Comparison of ENCODE assay signal across 11 cellular contexts in genomic region chr2:218982312-218983262, GRCh38. TPM values are rescaled to one million over a fixed set of nuclear protein-coding genes. Genes with fewer than 3 reads are reported as not detected.
DNase-seq lines count a peak whose midpoint lies in the region; TF ChIP-seq lines count a peak whose summit lies in the region.
"Had no signal": no experiment of that assay in that cellular context is flagged by ENCODE, and none has a peak within 500 bp of the region (broad histone marks: within the 10 kb centered on the region; RNA-seq: fewer than 3 reads in every experiment).

No MANE protein-coding gene starts in this region.

- dilution Hi-C loops in mammary epithelial cell (cut with HindIII; ENCODE audit: low sequenced_read_pairs), result no loop called here

- CTCF ChIA-PET in mammary epithelial cell (lab: Charles Lee; ENCODE audit: low non-redundant PET), result no interaction called here

- H3K36me3 ChIP-seq in ACC112 (ENCODE audit: insufficient read depth, low read length), result no peaks in the 10 kb centered on the region
- H3K36me3 ChIP-seq in DOHH2 (ENCODE audit: control insufficient read depth, low read length), result no peaks in the 10 kb centered on the region
- H3K36me3 ChIP-seq in mammary epithelial cell (ENCODE audit: insufficient read depth, low read length), result no peaks in the 10 kb centered on the region
- no peaks in the 10 kb centered on the region for H3K36me3 ChIP-seq in neural progenitor cell
- H3K36me3 ChIP-seq: SJSA1 had no signal

- intact Hi-C loops in mammary epithelial cell (cut with micrococcal nuclease), result loop anchor here (5.0 kb wide), 1 partner anchor 75 kb away; no protein-coding TSS in a partner anchor

- no peak overlapping the region for H3K27ac ChIP-seq in ACC112 (ENCODE audit: low read depth, low read length)
- H3K27ac ChIP-seq in DOHH2 (ENCODE audit: low read depth, low read length), result no peak overlapping the region
- H3K27ac ChIP-seq in mammary epithelial cell (ENCODE audit: insufficient read depth, low read depth, low read length), result no peak overlapping the region
- no peak overlapping the region for H3K27ac ChIP-seq in neural progenitor cell
- H3K27ac ChIP-seq: SJSA1 had no signal

- BruUV-seq in mammary epithelial cell (replicated peaks; lab: Mats Ljungman, UMichigan), result no TSS peak

- TF ChIP-seq CTCF in DOHH2 (IDR thresholded peaks at IDR 0.05; ENCODE audit: low read depth, low read length, poor library complexity, severe bottlenecking) (no peak), mammary epithelial cell (conservative IDR thresholded peaks at IDR 0.05 in 1 of 2, IDR thresholded peaks at IDR 0.05 in 1 of 2; ENCODE audit: extremely low read depth in 1 of 2, insufficient read depth in 1 of 2, low read depth in 1 of 2, low read length in 2 of 2) (no peak), neural progenitor cell (IDR thresholded peaks at IDR 0.05) (no peak)

- H3K27me3 Mint-ChIP-seq in neural progenitor cell (ENCODE audit: insufficient read depth, low read depth), result peaks cover 77% of the 10 kb centered on the region

- H3K4me1 Mint-ChIP-seq in neural progenitor cell, result peaks cover 12% of the 10 kb centered on the region

- H3K9me3 ChIP-seq in DOHH2 (ENCODE audit: control insufficient read depth, insufficient read depth, low read length), result no peaks in the 10 kb centered on the region
- H3K9me3 ChIP-seq in mammary epithelial cell (replicated peaks; ENCODE audit: insufficient read depth, low read length), result no peaks in the 10 kb centered on the region
- H3K9me3 ChIP-seq in neural progenitor cell (ENCODE audit: low read depth), result no peaks in the 10 kb centered on the region
- H3K9me3 ChIP-seq: SJSA1 had no signal

- no peaks in the 10 kb centered on the region for H3K36me3 Mint-ChIP-seq in neural progenitor cell

- WGBS in mammary epithelial cell (ENCODE audit: low coverage, missing lambda C conversion rate), result 20% methylated on average over 28 of the region's 45 CpGs

- no peak overlapping the region for H3K9ac ChIP-seq in mammary epithelial cell (ENCODE audit: insufficient read depth, low read length)
- H3K9ac ChIP-seq in neural progenitor cell, result no peak overlapping the region

- H3K4me3 Mint-ChIP-seq in neural progenitor cell, result peak overlapping the region; percentile 58

- DNase-seq in mammary epithelial cell (no peak), neural progenitor cell (ENCODE audit: low spot score) (no peak), COR-L47 (lab: John Stamatoyannopoulos, UW) (no peak), HK-2 (ENCODE audit: unreplicated experiment) (no peak), NCI-H774 (lab: John Stamatoyannopoulos, UW) (no peak), NCI-H510A treated with DMSO at 0.1 percent for 48 hours (lab: John Stamatoyannopoulos, UW) (no peak)

- H2AFZ ChIP-seq in ACC112 (ENCODE audit: low read length, unreplicated experiment), result peak overlapping the region; percentile 5
- H2AFZ ChIP-seq in mammary epithelial cell (ENCODE audit: low read depth, low read length), result no peak overlapping the region
- H2AFZ ChIP-seq in neural progenitor cell (replicated peaks), result no peak overlapping the region

- H3K4me2 ChIP-seq in DOHH2 (ENCODE audit: low read length), result peak overlapping the region; percentile 71
- H3K4me2 ChIP-seq in mammary epithelial cell (ENCODE audit: insufficient read depth, low read depth, low read length), result peak overlapping the region; percentile 67
- H3K4me2 ChIP-seq in neural progenitor cell, result peak overlapping the region; percentile 56

- no peaks in the 10 kb centered on the region for H3K9me3 Mint-ChIP-seq in neural progenitor cell

- H3K9me2 ChIP-seq in DOHH2 (replicated peaks; ENCODE audit: control insufficient read depth, low read length), result no peaks in the 10 kb centered on the region

- no peak overlapping the region for H3K27ac Mint-ChIP-seq in neural progenitor cell

- in situ Hi-C loops in mammary epithelial cell (cut with MboI; ENCODE audit: low sequenced_read_pairs in 2 of 2), result no loop called here

- no peaks in the 10 kb centered on the region for H4K20me1 ChIP-seq in DOHH2 (ENCODE audit: control insufficient read depth, insufficient read depth, low read depth, low read length)
- no peaks in the 10 kb centered on the region for H4K20me1 ChIP-seq in mammary epithelial cell (ENCODE audit: insufficient read depth, low read length)
- peaks cover 68% of the 10 kb centered on the region for H4K20me1 ChIP-seq in neural progenitor cell (ENCODE audit: low read depth)

- no peaks in the 10 kb centered on the region for H3F3A ChIP-seq in DOHH2 (ENCODE audit: control insufficient read depth, insufficient read depth)
- peaks cover 7% of the 10 kb centered on the region for H3F3A ChIP-seq in neural progenitor cell (ENCODE audit: low read depth)

- H3K4me3 ChIP-seq in ACC112 (ENCODE audit: low read depth, low read length) (peak overlapping the region; percentile 56), DOHH2 (ENCODE audit: low read length) (peak overlapping the region; percentile 24; the same call in 1 of the 2 replicates), mammary epithelial cell (replicated peaks in 1 of 3; ENCODE audit: insufficient read depth in 1 of 3, low read depth in 2 of 3, low read length in 3 of 3) (no peak overlapping the region), neural progenitor cell (peak overlapping the region; percentile 27)
- H3K4me3 ChIP-seq: SJSA1 had no signal

- H3K4me1 ChIP-seq in ACC112 (ENCODE audit: control insufficient read depth, insufficient read depth, low read length, unreplicated experiment), result no peaks in the 10 kb centered on the region
- H3K4me1 ChIP-seq in DOHH2 (ENCODE audit: control insufficient read depth, low read length), result peaks cover 22% of the 10 kb centered on the region
- H3K4me1 ChIP-seq in mammary epithelial cell (ENCODE audit: insufficient read depth, low read length), result peaks cover 15% of the 10 kb centered on the region
- peaks cover 14% of the 10 kb centered on the region for H3K4me1 ChIP-seq in neural progenitor cell

- H3K27me3 ChIP-seq in ACC112 (ENCODE audit: insufficient read depth, low read length), result peaks cover 82% of the 10 kb centered on the region
- peaks cover 67% of the 10 kb centered on the region for H3K27me3 ChIP-seq in DOHH2 (ENCODE audit: control insufficient read depth, low read length)
- H3K27me3 ChIP-seq in mammary epithelial cell (ENCODE audit: insufficient read depth, low read length), result peaks cover 61% of the 10 kb centered on the region
- peaks cover 100% of the 10 kb centered on the region for H3K27me3 ChIP-seq in neural progenitor cell

- H3K79me2 ChIP-seq in ACC112 (ENCODE audit: control insufficient read depth, insufficient read depth, low read length, unreplicated experiment) (no peaks in the 10 kb centered on the region), DOHH2 (ENCODE audit: control insufficient read depth, low read length) (no peaks in the 10 kb centered on the region), mammary epithelial cell (ENCODE audit: insufficient read depth, low read length) (no peaks in the 10 kb centered on the region), neural progenitor cell (ENCODE audit: low read depth) (no peaks in the 10 kb centered on the region)

RNA-seq across cellular contexts. Expression of gene FEV, which starts 2.4 kb away (rescaled TPM):
- total RNA-seq in mammary epithelial cell, result not detected
- polyA plus RNA-seq in mammary epithelial cell, result not detected
- not detected for polyA minus RNA-seq in mammary epithelial cell
- total RNA-seq in neural progenitor cell (ENCODE audit: low replicate concordance), result not detected in 2 replicates
- total RNA-seq: epithelial cell of proximal tubule, lung microvascular endothelial cell, SJSA1 had no signal

RNA-seq across cellular contexts. Expression of gene CRYBA2, which starts 10.6 kb away (rescaled TPM):
- total RNA-seq in mammary epithelial cell, result not detected
- 0.12 TPM for polyA plus RNA-seq in mammary epithelial cell
- polyA minus RNA-seq in mammary epithelial cell, result not detected
- not detected in 2 replicates for total RNA-seq in neural progenitor cell (ENCODE audit: low replicate concordance)
- total RNA-seq: epithelial cell of proximal tubule, lung microvascular endothelial cell, SJSA1 had no signal

RNA-seq across cellular contexts. Expression of gene CDK5R2, which starts 23.1 kb away (rescaled TPM):
- under 1 TPM in 1 of 2 donors, not detected in 1; 0.49 TPM for total RNA-seq in mammary epithelial cell
- 0.08 TPM for polyA plus RNA-seq in mammary epithelial cell
- not detected for polyA minus RNA-seq in mammary epithelial cell
- 0.09 TPM in 1 of 2 replicates, not detected in the other for total RNA-seq in neural progenitor cell (ENCODE audit: low replicate concordance)
- total RNA-seq: epithelial cell of proximal tubule, lung microvascular endothelial cell, SJSA1 had no signal

RNA-seq across cellular contexts. Expression of gene CFAP65, which starts 58.7 kb away (rescaled TPM):
- total RNA-seq in mammary epithelial cell, result under 1 TPM in 1 of 2 donors, not detected in 1; 0.50 TPM
- 0.01 TPM for polyA plus RNA-seq in mammary epithelial cell
- polyA minus RNA-seq in mammary epithelial cell, result not detected
- total RNA-seq in neural progenitor cell (ENCODE audit: low replicate concordance), result 0.22 and 0.80 TPM in 2 replicates
- total RNA-seq: lung microvascular endothelial cell, SJSA1 had no signal

Comparison
In these comparisons a context has a peak if more than half of its experiments do, and no peak if none do; other contexts are left out.
1. H3K4me3 ChIP-seq: peak in ACC112 (single experiment), DOHH2 (single experiment) and neural progenitor cell (single experiment); none in mammary epithelial cell (0 of 3).
2. Peak in every context shown above with its lines, with median percentiles within 50 percentile points of each other: H3K4me2 ChIP-seq.